In the genomic region with DNA sequence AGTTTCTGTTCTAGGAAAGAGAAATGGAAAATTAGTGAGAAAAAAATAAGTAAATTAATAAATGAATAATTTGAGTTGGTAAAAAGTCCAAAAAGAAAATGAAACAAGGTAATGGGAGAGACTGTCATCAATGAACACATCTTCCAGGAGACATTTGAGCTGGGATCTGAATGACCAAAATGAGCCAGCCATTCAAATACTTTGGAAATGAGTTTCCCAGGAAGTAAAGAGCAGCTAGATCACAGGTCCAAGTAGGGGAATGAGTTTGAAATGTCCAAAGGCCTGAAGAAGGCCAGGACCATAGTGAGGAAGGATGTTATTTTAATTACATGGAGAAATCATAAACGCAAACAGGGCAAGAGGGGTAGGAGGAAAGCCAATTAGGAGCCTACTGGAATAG, we compare ENCODE assay signal across 1 cellular context.
TF ChIP-seq lines count a peak whose summit lies in the region.

No MANE protein-coding gene starts in this region.

TF ChIP-seq in SK-N-SH treated with all-trans-retinoic acid at 6 μM for 48 hours, 23 proteins besides CTCF, POLR2A, EP300 and RAD21 (continued from another document):
- TF ChIP-seq, protein P1, sequence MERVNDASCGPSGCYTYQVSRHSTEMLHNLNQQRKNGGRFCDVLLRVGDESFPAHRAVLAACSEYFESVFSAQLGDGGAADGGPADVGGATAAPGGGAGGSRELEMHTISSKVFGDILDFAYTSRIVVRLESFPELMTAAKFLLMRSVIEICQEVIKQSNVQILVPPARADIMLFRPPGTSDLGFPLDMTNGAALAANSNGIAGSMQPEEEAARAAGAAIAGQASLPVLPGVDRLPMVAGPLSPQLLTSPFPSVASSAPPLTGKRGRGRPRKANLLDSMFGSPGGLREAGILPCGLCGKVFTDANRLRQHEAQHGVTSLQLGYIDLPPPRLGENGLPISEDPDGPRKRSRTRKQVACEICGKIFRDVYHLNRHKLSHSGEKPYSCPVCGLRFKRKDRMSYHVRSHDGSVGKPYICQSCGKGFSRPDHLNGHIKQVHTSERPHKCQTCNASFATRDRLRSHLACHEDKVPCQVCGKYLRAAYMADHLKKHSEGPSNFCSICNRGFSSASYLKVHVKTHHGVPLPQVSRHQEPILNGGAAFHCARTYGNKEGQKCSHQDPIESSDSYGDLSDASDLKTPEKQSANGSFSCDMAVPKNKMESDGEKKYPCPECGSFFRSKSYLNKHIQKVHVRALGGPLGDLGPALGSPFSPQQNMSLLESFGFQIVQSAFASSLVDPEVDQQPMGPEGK (CRISPR knock-in tag; IDR thresholded peaks at IDR 0.05; ENCODE audit: borderline replicate concordance) = no peak
- TF ChIP-seq TCF4 (CRISPR knock-in tag; IDR thresholded peaks at IDR 0.05; ENCODE audit: borderline replicate concordance) = no peak
- TF ChIP-seq, protein P2, sequence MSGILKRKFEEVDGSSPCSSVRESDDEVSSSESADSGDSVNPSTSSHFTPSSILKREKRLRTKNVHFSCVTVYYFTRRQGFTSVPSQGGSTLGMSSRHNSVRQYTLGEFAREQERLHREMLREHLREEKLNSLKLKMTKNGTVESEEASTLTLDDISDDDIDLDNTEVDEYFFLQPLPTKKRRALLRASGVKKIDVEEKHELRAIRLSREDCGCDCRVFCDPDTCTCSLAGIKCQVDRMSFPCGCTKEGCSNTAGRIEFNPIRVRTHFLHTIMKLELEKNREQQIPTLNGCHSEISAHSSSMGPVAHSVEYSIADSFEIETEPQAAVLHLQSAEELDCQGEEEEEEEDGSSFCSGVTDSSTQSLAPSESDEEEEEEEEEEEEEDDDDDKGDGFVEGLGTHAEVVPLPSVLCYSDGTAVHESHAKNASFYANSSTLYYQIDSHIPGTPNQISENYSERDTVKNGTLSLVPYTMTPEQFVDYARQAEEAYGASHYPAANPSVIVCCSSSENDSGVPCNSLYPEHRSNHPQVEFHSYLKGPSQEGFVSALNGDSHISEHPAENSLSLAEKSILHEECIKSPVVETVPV (CRISPR knock-in tag; IDR thresholded peaks at IDR 0.05) = no peak
- no peak for TF ChIP-seq GLIS3 (CRISPR knock-in tag; IDR thresholded peaks at IDR 0.05)
- TF ChIP-seq ARNTL (CRISPR knock-in tag; IDR thresholded peaks at IDR 0.05; ENCODE audit: borderline replicate concordance, low read depth) = no peak
- TF ChIP-seq OSR1 (CRISPR knock-in tag; IDR thresholded peaks at IDR 0.05) = no peak
- TF ChIP-seq SNAI2 (CRISPR knock-in tag; IDR thresholded peaks at IDR 0.05) = no peak
- TF ChIP-seq, protein P3, sequence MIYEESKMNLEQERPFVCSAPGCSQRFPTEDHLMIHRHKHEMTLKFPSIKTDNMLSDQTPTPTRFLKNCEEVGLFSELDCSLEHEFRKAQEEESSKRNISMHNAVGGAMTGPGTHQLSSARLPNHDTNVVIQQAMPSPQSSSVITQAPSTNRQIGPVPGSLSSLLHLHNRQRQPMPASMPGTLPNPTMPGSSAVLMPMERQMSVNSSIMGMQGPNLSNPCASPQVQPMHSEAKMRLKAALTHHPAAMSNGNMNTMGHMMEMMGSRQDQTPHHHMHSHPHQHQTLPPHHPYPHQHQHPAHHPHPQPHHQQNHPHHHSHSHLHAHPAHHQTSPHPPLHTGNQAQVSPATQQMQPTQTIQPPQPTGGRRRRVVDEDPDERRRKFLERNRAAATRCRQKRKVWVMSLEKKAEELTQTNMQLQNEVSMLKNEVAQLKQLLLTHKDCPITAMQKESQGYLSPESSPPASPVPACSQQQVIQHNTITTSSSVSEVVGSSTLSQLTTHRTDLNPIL (CRISPR knock-in tag; IDR thresholded peaks at IDR 0.05; ENCODE audit: low read depth) = no peak
- no peak for TF ChIP-seq ISL1 (CRISPR knock-in tag; IDR thresholded peaks at IDR 0.05)
